29 cellular contexts compared by ENCODE assay signal in the genomic region with DNA sequence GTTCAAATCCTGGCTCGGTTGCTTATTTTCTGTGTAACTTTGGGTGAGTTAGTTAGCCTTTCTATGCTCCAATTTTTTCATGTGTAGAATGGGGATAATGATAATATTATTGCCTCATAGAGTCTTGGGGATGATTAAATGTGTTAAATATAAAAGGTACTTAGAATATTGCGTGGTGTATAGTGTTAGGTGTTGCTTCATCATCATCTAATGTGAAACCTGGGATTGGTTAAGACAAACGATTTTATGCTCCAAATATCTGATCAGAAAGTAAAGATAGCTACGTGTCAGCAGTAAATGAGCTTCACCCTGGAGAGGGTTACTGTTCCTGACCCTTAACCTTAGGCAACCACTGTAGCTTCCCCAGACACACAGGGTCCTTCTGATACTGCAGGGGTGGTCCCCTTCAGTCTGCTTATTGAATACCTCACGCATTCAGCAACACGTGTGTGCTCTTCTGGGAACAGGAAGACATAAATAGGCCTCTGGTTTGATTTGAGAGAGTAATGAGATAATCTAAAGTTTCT. TPM values are rescaled to one million over a fixed set of nuclear protein-coding genes. Genes with fewer than 3 reads are reported as not detected.
"Had no signal": no experiment of that assay in that cellular context is flagged by ENCODE, and none has a peak within 500 bp of the region (broad histone marks: within the 10 kb centered on the region; RNA-seq: fewer than 3 reads in every experiment).

No MANE protein-coding gene starts in this region.

- H3K27me3 ChIP-seq: brain microvascular endothelial cell, dorsolateral prefrontal cortex had no signal

- H3K36me3 ChIP-seq: brain microvascular endothelial cell had no signal

- H3K4me3 ChIP-seq: coronary artery, dorsolateral prefrontal cortex had no signal

- FAIRE-seq: astrocyte, bronchial epithelial cell, TTC549 had no signal

- DNase-seq: activated CD4-positive, alpha-beta memory T cell treated with anti-CD3 and anti-CD28 coated beads, Interleukin-2, amount 10 ng/mL, durations not matched to agents 7 days and 5 days; activated CD4-positive, alpha-beta T cell treated with anti-CD3 and anti-CD28 coated beads for 1 hour; activated CD4-positive, alpha-beta T cell treated with anti-CD3 and anti-CD28 coated beads for 4 hours; activated CD4-positive, alpha-beta T cell treated with anti-CD3 and anti-CD28 coated beads, Interleukin-2, amount 10 ng/mL, durations not matched to agents 7 days and 5 days; activated CD4-positive, alpha-beta T cell treated with anti-CD3 and anti-CD28 coated beads, Interleukin-2, amount 50 U/mL, for 4 hours; activated CD8-positive, alpha-beta memory T cell treated with anti-CD3 and anti-CD28 coated beads for 24 hours; activated effector memory CD4-positive, alpha-beta T cell treated with Interleukin-2 at 50 U/mL for 16 hours; activated gamma-delta T cell treated with Interleukin-2 at 50 U/mL for 16 hours; activated naive CD4-positive, alpha-beta T cell treated with anti-CD3 and anti-CD28 coated beads, Interleukin-2, amount 50 U/mL, for 16 hours; activated naive CD4-positive, alpha-beta T cell treated with Interleukin-2 at 50 U/mL for 16 hours; activated T-cell treated with anti-CD3 and anti-CD28 coated beads, Interleukin-2, amount 50 U/mL, for 4 hours; amniotic stem cell; anterior cingulate cortex; brain microvascular endothelial cell; dorsolateral prefrontal cortex; effector memory CD4-positive, alpha-beta T cell; endodermal cell; foreskin fibroblast; head of caudate nucleus; T-helper 2 cell had no signal

- H3K27ac ChIP-seq: brain microvascular endothelial cell, coronary artery, dorsolateral prefrontal cortex, VCaP had no signal

- ATAC-seq: activated T-cell treated with anti-CD3 and anti-CD28 coated beads, Interleukin-2, amount 50 U/mL, for 4 hours; activated T-helper 17 cell treated with anti-CD3 and anti-CD28 coated beads, Interleukin-2, amount 50 U/mL, for 72 hours; esophagus mucosa; WTC11 had no signal

RNA-seq across cellular contexts. Expression of gene GPAT3, which starts 50.1 kb away (rescaled TPM):
- total RNA-seq: frontal cortex had no signal
